ENCODE assay signal across 38 cellular contexts in the genomic region with DNA sequence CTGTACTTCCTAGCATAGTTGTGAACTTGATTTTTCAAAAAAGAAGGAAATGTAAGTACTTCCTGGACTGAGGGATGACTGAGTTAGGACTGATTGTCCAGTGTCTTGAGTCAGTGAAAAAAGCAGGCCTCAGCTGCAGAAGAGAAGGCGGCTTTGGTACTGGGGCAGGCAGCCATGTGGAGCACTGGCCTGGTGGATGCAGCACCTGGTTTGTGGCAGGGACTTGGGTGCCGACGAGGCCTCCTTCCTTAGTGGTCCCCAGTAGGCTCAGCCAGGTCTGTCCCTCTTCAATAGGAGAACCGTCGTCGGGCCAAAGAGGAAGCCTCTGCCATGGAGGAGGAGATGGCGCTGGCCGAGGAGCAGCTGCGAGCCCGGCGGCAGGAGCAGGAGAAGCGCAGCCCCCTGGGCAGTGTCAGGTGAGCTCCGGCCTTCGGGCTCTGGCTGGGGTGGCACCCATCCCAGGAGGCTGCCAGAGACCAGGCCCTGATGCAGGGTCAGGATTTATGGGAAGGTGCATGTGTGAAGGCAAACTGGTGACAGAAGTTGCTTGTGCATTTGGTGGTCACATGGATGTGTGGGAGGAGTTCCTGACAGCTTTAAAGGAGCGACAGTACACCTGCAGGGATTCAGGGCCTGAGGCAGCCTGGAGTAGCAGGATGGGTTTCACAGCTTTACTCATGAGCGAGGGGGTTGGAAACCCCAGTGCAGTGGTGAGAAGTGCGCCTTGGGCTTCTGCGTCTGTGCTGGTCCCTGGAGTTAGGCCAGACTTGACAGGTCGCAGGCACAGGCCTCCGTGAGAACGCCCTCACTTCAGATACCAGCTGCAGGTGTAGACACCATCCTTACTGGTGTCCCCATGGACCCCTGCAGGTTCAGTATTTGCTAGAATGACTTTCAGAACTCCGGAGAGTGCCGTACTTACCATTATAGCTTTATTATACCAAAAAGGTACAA. TPM values are rescaled to one million over a fixed set of nuclear protein-coding genes. Genes with fewer than 3 reads are reported as not detected.
"Had no signal": no experiment of that assay in that cellular context is flagged by ENCODE, and none has a peak within 500 bp of the region (broad histone marks: within the 10 kb centered on the region; RNA-seq: fewer than 3 reads in every experiment).

No MANE protein-coding gene starts in this region.

- H3K27ac Mint-ChIP-seq: activated B cell treated with CpG ODN at 0.5 μM for 24 hours; activated CD4-positive, alpha-beta memory T cell treated with anti-CD3 and anti-CD28 coated beads for 36 hours; activated naive CD4-positive, alpha-beta T cell treated with anti-CD3 and anti-CD28 coated beads for 36 hours; activated T-helper 1 cell treated with anti-CD3 and anti-CD28 coated beads, Interleukin-12 subunit alpha, Interleukin-12 subunit beta, Interleukin-2, Interleukin-4 antibody, amounts not matched to agents 30 ng/mL and 10 ng/mL and 1 ng/mL, durations not matched to agents 14 hours and 24 hours and 36 hours had no signal

- H3K4me3 Mint-ChIP-seq: activated B cell treated with CpG ODN at 0.5 μM for 24 hours; activated CD4-positive, alpha-beta memory T cell treated with anti-CD3 and anti-CD28 coated beads for 36 hours; activated naive CD4-positive, alpha-beta T cell treated with anti-CD3 and anti-CD28 coated beads for 36 hours; activated T-cell treated with anti-CD3 and anti-CD28 coated beads, Interleukin-2, amount 50 U/mL, for 4 hours; activated T-helper 1 cell treated with anti-CD3 and anti-CD28 coated beads, Interleukin-12 subunit alpha, Interleukin-12 subunit beta, Interleukin-2, Interleukin-4 antibody, amounts not matched to agents 30 ng/mL and 10 ng/mL and 1 ng/mL, durations not matched to agents 14 hours and 24 hours and 36 hours had no signal

- H3K4me1 Mint-ChIP-seq: activated B cell treated with CpG ODN at 0.5 μM for 24 hours had no signal

- H3K4me1 ChIP-seq: Peyer's patch had no signal

- DNase-seq: activated B cell treated with CpG ODN at 0.5 μM for 24 hours; activated CD4-positive, alpha-beta memory T cell treated with anti-CD3 and anti-CD28 coated beads for 36 hours; activated CD4-positive, alpha-beta T cell treated with anti-CD3 and anti-CD28 coated beads for 4 hours; activated CD4-positive, alpha-beta T cell treated with anti-CD3 and anti-CD28 coated beads, Interleukin-2, amount 50 U/mL, for 1 hour; activated CD4-positive, CD25-positive, alpha-beta regulatory T cell treated with anti-CD3 and anti-CD28 coated beads, Interleukin-2, amount 50 U/mL, for 72 hours; activated CD8-positive, alpha-beta memory T cell treated with anti-CD3 and anti-CD28 coated beads, Interleukin-2, amount 50 U/mL, for 4 hours; activated gamma-delta T cell treated with Interleukin-2 at 50 U/mL for 16 hours; activated naive CD4-positive, alpha-beta T cell treated with anti-CD3 and anti-CD28 coated beads for 36 hours; activated T-cell treated with anti-CD3 and anti-CD28 coated beads for 4 hours; activated T-cell treated with anti-CD3 and anti-CD28 coated beads, Interleukin-2, amount 50 U/mL, for 4 hours; amniotic stem cell; aorta; NCI-H1092 treated with DMSO at 0.1 percent for 48 hours; NCI-H146; NCI-H187; NCI-H2029 treated with DMSO at 0.1 percent for 48 hours; NCI-H2107; NCI-H2171; NCI-H510A; NCI-H526; NCI-H748 treated with DMSO at 0.1 percent for 48 hours; NK-92 treated with Interleukin-12 subunit alpha and Interleukin-12 subunit beta, amount 100 ng/mL, for 24 hours; PC-3; Peyer's patch; RPMI8226; SIG-M5; SW 1271; T-helper 1 cell; T-helper 2 cell; T-helper 9 cell had no signal

- FAIRE-seq: K562 had no signal

- H3K27me3 Mint-ChIP-seq: activated B cell treated with CpG ODN at 0.5 μM for 24 hours; activated CD4-positive, alpha-beta memory T cell treated with anti-CD3 and anti-CD28 coated beads for 36 hours had no signal

- ATAC-seq: activated T-cell treated with anti-CD3 and anti-CD28 coated beads, Interleukin-2, amount 50 U/mL, for 4 hours; PC-3; SK-N-SH treated with all-trans-retinoic acid at 6 μM for 48 hours had no signal

- H3K9me3 Mint-ChIP-seq: activated CD4-positive, alpha-beta memory T cell treated with anti-CD3 and anti-CD28 coated beads for 36 hours; activated naive CD4-positive, alpha-beta T cell treated with anti-CD3 and anti-CD28 coated beads for 36 hours; activated naive CD4-positive, alpha-beta T cell treated with anti-CD3 and anti-CD28 coated beads, Interleukin-2, amount 50 U/mL, for 72 hours; activated T-cell treated with anti-CD3 and anti-CD28 coated beads, Interleukin-2, amount 50 U/mL, for 4 hours; activated T-helper 1 cell treated with anti-CD3 and anti-CD28 coated beads, Interleukin-12 subunit alpha, Interleukin-12 subunit beta, Interleukin-2, Interleukin-4 antibody, amounts not matched to agents 30 ng/mL and 10 ng/mL and 1 ng/mL, durations not matched to agents 14 hours and 24 hours and 36 hours had no signal

- H3K9me3 ChIP-seq: Peyer's patch had no signal

- H3K27me3 ChIP-seq: cardiac muscle cell, Peyer's patch had no signal

- H3K4me3 ChIP-seq: cardiac muscle cell, K562, Peyer's patch had no signal

- H3K27ac ChIP-seq: cardiac muscle cell, Peyer's patch, VCaP had no signal

RNA-seq across cellular contexts. Expression of a gene that starts 47.9 kb away (rescaled TPM):
- total RNA-seq: activated B cell treated with CpG ODN at 0.5 μM for 24 hours; activated CD4-positive, alpha-beta memory T cell treated with anti-CD3 and anti-CD28 coated beads for 36 hours; activated naive CD4-positive, alpha-beta T cell treated with anti-CD3 and anti-CD28 coated beads for 36 hours; activated naive CD4-positive, alpha-beta T cell treated with anti-CD3 and anti-CD28 coated beads, Interleukin-2, amount 50 U/mL, for 72 hours; activated T-cell treated with anti-CD3 and anti-CD28 coated beads, Interleukin-2, amount 50 U/mL, for 4 hours; activated T-helper 1 cell treated with anti-CD3 and anti-CD28 coated beads, Interleukin-12 subunit alpha, Interleukin-12 subunit beta, Interleukin-2, Interleukin-4 antibody, amounts not matched to agents 30 ng/mL and 10 ng/mL and 1 ng/mL, durations not matched to agents 14 hours and 24 hours and 36 hours; cardiac muscle cell; K562; M059J; PC-3; Peyer's patch; SK-MEL-5 had no signal
- polyA plus RNA-seq: cardiac muscle cell had no signal

RNA-seq across cellular contexts. Expression of a gene that starts 56.6 kb away (rescaled TPM):
- total RNA-seq: activated B cell treated with CpG ODN at 0.5 μM for 24 hours; activated CD4-positive, alpha-beta memory T cell treated with anti-CD3 and anti-CD28 coated beads for 36 hours; activated naive CD4-positive, alpha-beta T cell treated with anti-CD3 and anti-CD28 coated beads for 36 hours; activated naive CD4-positive, alpha-beta T cell treated with anti-CD3 and anti-CD28 coated beads, Interleukin-2, amount 50 U/mL, for 72 hours; activated T-helper 1 cell treated with anti-CD3 and anti-CD28 coated beads, Interleukin-12 subunit alpha, Interleukin-12 subunit beta, Interleukin-2, Interleukin-4 antibody, amounts not matched to agents 30 ng/mL and 10 ng/mL and 1 ng/mL, durations not matched to agents 14 hours and 24 hours and 36 hours; cardiac muscle cell; M059J; PC-3; Peyer's patch; SK-MEL-5 had no signal
